In the genomic region with DNA sequence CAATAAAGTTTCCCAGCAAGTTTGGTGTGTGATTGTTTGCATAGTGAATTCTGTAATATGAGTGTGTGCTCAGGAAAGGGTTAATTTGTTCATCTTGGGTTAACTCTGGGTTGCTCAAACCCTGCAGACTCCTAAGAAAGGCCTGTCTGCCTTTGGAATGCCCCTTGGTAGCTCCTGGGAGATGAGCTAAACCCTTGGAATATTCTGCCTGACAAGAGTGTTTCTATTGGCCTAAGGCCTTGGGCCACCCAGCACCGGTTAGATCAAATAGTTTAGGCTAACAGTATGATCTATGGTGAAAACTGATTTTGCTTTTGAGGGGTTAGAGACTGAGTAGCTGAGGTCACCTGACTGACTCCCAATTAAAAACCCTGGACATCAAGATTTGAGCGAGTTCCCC, we compare ENCODE assay signal across 1 cellular context.
TF ChIP-seq lines count a peak whose summit lies in the region.

No MANE protein-coding gene starts in this region.

TF ChIP-seq in GM23338, 12 proteins besides CTCF, POLR2A, EP300 and RAD21 (continued from another document):
- TF ChIP-seq, protein P1, sequence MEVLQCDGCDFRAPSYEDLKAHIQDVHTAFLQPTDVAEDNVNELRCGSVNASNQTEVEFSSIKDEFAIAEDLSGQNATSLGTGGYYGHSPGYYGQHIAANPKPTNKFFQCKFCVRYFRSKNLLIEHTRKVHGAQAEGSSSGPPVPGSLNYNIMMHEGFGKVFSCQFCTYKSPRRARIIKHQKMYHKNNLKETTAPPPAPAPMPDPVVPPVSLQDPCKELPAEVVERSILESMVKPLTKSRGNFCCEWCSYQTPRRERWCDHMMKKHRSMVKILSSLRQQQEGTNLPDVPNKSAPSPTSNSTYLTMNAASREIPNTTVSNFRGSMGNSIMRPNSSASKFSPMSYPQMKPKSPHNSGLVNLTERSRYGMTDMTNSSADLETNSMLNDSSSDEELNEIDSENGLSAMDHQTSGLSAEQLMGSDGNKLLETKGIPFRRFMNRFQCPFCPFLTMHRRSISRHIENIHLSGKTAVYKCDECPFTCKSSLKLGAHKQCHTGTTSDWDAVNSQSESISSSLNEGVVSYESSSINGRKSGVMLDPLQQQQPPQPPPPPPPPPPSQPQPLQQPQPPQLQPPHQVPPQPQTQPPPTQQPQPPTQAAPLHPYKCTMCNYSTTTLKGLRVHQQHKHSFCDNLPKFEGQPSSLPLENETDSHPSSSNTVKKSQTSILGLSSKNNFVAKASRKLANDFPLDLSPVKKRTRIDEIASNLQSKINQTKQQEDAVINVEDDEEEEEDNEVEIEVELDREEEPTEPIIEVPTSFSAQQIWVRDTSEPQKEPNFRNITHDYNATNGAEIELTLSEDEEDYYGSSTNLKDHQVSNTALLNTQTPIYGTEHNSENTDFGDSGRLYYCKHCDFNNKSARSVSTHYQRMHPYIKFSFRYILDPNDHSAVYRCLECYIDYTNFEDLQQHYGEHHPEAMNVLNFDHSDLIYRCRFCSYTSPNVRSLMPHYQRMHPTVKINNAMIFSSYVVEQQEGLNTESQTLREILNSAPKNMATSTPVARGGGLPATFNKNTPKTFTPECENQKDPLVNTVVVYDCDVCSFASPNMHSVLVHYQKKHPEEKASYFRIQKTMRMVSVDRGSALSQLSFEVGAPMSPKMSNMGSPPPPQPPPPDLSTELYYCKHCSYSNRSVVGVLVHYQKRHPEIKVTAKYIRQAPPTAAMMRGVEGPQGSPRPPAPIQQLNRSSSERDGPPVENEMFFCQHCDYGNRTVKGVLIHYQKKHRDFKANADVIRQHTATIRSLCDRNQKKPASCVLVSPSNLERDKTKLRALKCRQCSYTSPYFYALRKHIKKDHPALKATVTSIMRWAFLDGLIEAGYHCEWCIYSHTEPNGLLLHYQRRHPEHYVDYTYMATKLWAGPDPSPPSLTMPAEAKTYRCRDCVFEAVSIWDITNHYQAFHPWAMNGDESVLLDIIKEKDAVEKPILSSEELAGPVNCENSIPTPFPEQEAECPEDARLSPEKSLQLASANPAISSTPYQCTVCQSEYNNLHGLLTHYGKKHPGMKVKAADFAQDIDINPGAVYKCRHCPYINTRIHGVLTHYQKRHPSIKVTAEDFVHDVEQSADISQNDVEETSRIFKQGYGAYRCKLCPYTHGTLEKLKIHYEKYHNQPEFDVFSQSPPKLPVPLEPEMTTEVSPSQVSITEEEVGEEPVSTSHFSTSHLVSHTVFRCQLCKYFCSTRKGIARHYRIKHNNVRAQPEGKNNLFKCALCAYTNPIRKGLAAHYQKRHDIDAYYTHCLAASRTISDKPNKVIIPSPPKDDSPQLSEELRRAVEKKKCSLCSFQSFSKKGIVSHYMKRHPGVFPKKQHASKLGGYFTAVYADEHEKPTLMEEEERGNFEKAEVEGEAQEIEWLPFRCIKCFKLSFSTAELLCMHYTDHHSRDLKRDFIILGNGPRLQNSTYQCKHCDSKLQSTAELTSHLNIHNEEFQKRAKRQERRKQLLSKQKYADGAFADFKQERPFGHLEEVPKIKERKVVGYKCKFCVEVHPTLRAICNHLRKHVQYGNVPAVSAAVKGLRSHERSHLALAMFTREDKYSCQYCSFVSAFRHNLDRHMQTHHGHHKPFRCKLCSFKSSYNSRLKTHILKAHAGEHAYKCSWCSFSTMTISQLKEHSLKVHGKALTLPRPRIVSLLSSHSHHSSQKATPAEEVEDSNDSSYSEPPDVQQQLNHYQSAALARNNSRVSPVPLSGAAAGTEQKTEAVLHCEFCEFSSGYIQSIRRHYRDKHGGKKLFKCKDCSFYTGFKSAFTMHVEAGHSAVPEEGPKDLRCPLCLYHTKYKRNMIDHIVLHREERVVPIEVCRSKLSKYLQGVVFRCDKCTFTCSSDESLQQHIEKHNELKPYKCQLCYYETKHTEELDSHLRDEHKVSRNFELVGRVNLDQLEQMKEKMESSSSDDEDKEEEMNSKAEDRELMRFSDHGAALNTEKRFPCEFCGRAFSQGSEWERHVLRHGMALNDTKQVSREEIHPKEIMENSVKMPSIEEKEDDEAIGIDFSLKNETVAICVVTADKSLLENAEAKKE (CRISPR knock-in tag; IDR thresholded peaks at IDR 0.05): no peak
- TF ChIP-seq EZH2phosphoT487 (IDR thresholded peaks at IDR 0.05; ENCODE audit: unreplicated experiment) (no peak), CREB1 (CRISPR knock-in tag; IDR thresholded peaks at IDR 0.05; ENCODE audit: low read depth) (no peak), JUNB (IDR thresholded peaks at IDR 0.05; ENCODE audit: unreplicated experiment) (no peak), NANOG (IDR thresholded peaks at IDR 0.05; ENCODE audit: borderline replicate concordance) (no peak), ZNF331 (CRISPR knock-in tag; IDR thresholded peaks at IDR 0.05; ENCODE audit: low read depth) (no peak)
- TF ChIP-seq, protein P2, sequence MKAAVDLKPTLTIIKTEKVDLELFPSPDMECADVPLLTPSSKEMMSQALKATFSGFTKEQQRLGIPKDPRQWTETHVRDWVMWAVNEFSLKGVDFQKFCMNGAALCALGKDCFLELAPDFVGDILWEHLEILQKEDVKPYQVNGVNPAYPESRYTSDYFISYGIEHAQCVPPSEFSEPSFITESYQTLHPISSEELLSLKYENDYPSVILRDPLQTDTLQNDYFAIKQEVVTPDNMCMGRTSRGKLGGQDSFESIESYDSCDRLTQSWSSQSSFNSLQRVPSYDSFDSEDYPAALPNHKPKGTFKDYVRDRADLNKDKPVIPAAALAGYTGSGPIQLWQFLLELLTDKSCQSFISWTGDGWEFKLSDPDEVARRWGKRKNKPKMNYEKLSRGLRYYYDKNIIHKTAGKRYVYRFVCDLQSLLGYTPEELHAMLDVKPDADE (IDR thresholded peaks at IDR 0.05): no peak
- TF ChIP-seq, protein P3, sequence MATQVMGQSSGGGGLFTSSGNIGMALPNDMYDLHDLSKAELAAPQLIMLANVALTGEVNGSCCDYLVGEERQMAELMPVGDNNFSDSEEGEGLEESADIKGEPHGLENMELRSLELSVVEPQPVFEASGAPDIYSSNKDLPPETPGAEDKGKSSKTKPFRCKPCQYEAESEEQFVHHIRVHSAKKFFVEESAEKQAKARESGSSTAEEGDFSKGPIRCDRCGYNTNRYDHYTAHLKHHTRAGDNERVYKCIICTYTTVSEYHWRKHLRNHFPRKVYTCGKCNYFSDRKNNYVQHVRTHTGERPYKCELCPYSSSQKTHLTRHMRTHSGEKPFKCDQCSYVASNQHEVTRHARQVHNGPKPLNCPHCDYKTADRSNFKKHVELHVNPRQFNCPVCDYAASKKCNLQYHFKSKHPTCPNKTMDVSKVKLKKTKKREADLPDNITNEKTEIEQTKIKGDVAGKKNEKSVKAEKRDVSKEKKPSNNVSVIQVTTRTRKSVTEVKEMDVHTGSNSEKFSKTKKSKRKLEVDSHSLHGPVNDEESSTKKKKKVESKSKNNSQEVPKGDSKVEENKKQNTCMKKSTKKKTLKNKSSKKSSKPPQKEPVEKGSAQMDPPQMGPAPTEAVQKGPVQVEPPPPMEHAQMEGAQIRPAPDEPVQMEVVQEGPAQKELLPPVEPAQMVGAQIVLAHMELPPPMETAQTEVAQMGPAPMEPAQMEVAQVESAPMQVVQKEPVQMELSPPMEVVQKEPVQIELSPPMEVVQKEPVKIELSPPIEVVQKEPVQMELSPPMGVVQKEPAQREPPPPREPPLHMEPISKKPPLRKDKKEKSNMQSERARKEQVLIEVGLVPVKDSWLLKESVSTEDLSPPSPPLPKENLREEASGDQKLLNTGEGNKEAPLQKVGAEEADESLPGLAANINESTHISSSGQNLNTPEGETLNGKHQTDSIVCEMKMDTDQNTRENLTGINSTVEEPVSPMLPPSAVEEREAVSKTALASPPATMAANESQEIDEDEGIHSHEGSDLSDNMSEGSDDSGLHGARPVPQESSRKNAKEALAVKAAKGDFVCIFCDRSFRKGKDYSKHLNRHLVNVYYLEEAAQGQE (IDR thresholded peaks at IDR 0.05; ENCODE audit: unreplicated experiment): no peak
